Comparison of ENCODE assay signal across 20 cellular contexts in the genomic region with DNA sequence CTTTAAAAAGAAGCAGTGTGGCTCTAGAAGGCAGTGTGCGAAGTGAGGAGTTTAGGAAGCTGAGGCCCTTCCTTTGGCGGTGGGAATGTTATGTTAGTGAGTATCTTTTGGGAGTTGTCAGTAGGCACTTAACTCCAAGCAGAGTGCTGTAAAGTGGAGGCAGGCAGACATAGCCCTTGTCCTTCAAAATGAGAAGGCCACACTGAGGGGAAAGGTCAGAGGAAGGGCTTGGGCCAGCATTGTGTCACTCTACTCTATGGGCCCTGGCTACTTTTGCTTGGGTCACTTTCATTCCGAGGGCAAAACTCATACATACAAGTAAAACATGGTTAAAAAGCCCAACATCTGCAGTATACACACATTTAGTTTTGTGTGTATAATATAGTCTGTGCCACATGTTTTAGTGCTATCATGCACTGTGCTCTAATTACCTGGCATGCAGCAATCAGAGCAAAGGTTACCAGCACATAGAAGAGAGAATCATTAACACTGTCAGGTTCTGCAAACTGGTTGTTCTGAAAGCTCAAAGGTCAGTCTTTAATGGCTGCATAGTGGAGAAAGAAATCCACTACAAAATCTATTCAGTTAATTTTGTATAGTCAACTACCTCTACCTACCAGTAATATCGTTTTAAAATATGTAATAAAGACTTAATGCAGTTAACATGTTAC.
DNase-seq lines count a peak whose midpoint lies in the region; ATAC-seq and TF ChIP-seq lines count a peak whose summit lies in the region.
"Had no signal": no experiment of that assay in that cellular context is flagged by ENCODE, and none has a peak within 500 bp of the region (broad histone marks: within the 10 kb centered on the region; RNA-seq: fewer than 3 reads in every experiment).

No MANE protein-coding gene starts in this region.

- peaks cover 4% of the 10 kb centered on the region for H3K4me1 Mint-ChIP-seq in type B pancreatic cell (ENCODE audit: unreplicated experiment)

- no peaks in the 10 kb centered on the region for H3K27me3 Mint-ChIP-seq in type B pancreatic cell

- H3K4me1 ChIP-seq in colonic mucosa (no peaks in the 10 kb centered on the region), mucosa of descending colon (ENCODE audit: low read depth) (peaks cover 11% of the 10 kb centered on the region)

- no peak overlapping the region for H3K9ac ChIP-seq in colonic mucosa (ENCODE audit: low read depth in 2 of 2, low read length in 2 of 2)
- H3K9ac ChIP-seq: BLaER1 treated with 17β-estradiol and CSF1 and Interleukin-3, amounts not matched to agents 10 nM and 100 nM had no signal

- H3K9me3 Mint-ChIP-seq in type B pancreatic cell = peaks cover 14% of the 10 kb centered on the region

- H3K36me3 Mint-ChIP-seq in type B pancreatic cell = peaks cover 41% of the 10 kb centered on the region
- H3K36me3 Mint-ChIP-seq: CD8-positive, alpha-beta T cell had no signal

- DNase-seq in Right ventricle myocardium superior (no peak), left cardiac atrium (no peak), colonic mucosa (peak; percentile 41), mucosa of descending colon (peak in 1 of 3 donors; percentile 67), type B pancreatic cell (ENCODE audit: extremely low spot score, unreplicated experiment) (no peak), DMS153 (lab: John Stamatoyannopoulos, UW) (no peak), C1 segment of cervical spinal cord (lab: John Stamatoyannopoulos, UW) (no peak)
- DNase-seq: CD8-positive, alpha-beta T cell; Karpas-422; NCI-H1694; NCI-H2081 treated with DMSO at 0.1 percent for 48 hours; NCI-H446 treated with DMSO at 0.1 percent for 48 hours; NCI-H526 treated with DMSO at 0.1 percent for 48 hours; OCI-M1; RPMI8226; SHP77 treated with DMSO at 0.1 percent for 48 hours had no signal

- intact Hi-C loops in Right ventricle myocardium superior (cut with DNase I) = no loop called here
- intact Hi-C loops in left cardiac atrium (cut with DNase I) = no loop called here
- intact Hi-C loops in colonic mucosa (cut with DNase I) = loop anchor here (10.0 kb wide), 1 partner anchor 127 kb away; no protein-coding TSS in a partner anchor
- intact Hi-C loops in mucosa of descending colon (cut with DNase I, micrococcal nuclease) = no loop called here

- H3K27ac Mint-ChIP-seq in type B pancreatic cell = peak overlapping the region; percentile 31
- H3K27ac Mint-ChIP-seq: CD8-positive, alpha-beta T cell had no signal

- TF ChIP-seq CTCF in colonic mucosa (IDR thresholded peaks at IDR 0.05) (no peak), mucosa of descending colon (IDR thresholded peaks at IDR 0.05) (no peak), type B pancreatic cell (conservative IDR thresholded peaks at IDR 0.05) (no peak)

- ATAC-seq in Right ventricle myocardium superior (ENCODE audit: poor library complexity) (peak; percentile 72), left cardiac atrium (no peak), mucosa of descending colon (peak; percentile 98), GM18873 (IDR thresholded peaks at IDR 0.05; ENCODE audit: low FRiP score, unreplicated experiment) (no peak)
- ATAC-seq: CD8-positive, alpha-beta T cell had no signal

- H3K9me3 ChIP-seq in colonic mucosa (peaks cover 4% of the 10 kb centered on the region), mucosa of descending colon (peaks cover 18% of the 10 kb centered on the region)

- no peak overlapping the region for H3K4me3 Mint-ChIP-seq in type B pancreatic cell
- H3K4me3 Mint-ChIP-seq: CD8-positive, alpha-beta T cell had no signal

- no peak overlapping the region for H3K4me3 ChIP-seq in colonic mucosa
- H3K4me3 ChIP-seq in mucosa of descending colon = no peak overlapping the region
- H3K4me3 ChIP-seq: BLaER1 treated with 17β-estradiol and CSF1 and Interleukin-3, amounts not matched to agents 10 nM and 100 nM; SK-N-MC had no signal

- no peaks in the 10 kb centered on the region for H3K27me3 ChIP-seq in colonic mucosa

- H3K27ac ChIP-seq in colonic mucosa = no peak overlapping the region
- H3K27ac ChIP-seq: 22Rv1; BLaER1 treated with 17β-estradiol and CSF1 and Interleukin-3, amounts not matched to agents 10 nM and 100 nM; SK-N-MC had no signal

- no peaks in the 10 kb centered on the region for H3K36me3 ChIP-seq in colonic mucosa
- H3K36me3 ChIP-seq in mucosa of descending colon (ENCODE audit: low read depth) = no peaks in the 10 kb centered on the region

Comparison
In these comparisons a context has a peak if more than half of its experiments do, and no peak if none do; other contexts are left out.
1. ATAC-seq: peak in Right ventricle myocardium superior (single experiment) and mucosa of descending colon (single experiment); none in left cardiac atrium (0 of 2) and GM18873 (single experiment).